Comparison of ENCODE assay signal across 25 cellular contexts in genomic region chr7:131640686-131641085, GRCh38.
"Had no signal": no experiment of that assay in that cellular context is flagged by ENCODE, and none has a peak within 500 bp of the region (broad histone marks: within the 10 kb centered on the region; RNA-seq: fewer than 3 reads in every experiment).

No MANE protein-coding gene starts in this region.

- FAIRE-seq: TTC549 had no signal

- H3K4me3 ChIP-seq: breast epithelium, Peyer's patch had no signal

- H3K9me3 Mint-ChIP-seq: activated B cell treated with CpG ODN at 0.5 μM for 24 hours; activated CD4-positive, alpha-beta memory T cell treated with anti-CD3 and anti-CD28 coated beads, Interleukin-2, amount 10 ng/mL, durations not matched to agents 7 days and 5 days; activated CD4-positive, alpha-beta T cell treated with anti-CD3 and anti-CD28 coated beads, Interleukin-2, amount 10 ng/mL, durations not matched to agents 7 days and 5 days; activated naive CD4-positive, alpha-beta T cell treated with anti-CD3 and anti-CD28 coated beads for 36 hours; activated T-helper 17 cell treated with anti-CD3 and anti-CD28 coated beads, Interleukin-2, amount 50 U/mL, for 72 hours had no signal

- H3K4me1 Mint-ChIP-seq: activated B cell treated with CpG ODN at 0.5 μM for 24 hours; activated CD4-positive, alpha-beta memory T cell treated with anti-CD3 and anti-CD28 coated beads, Interleukin-2, amount 10 ng/mL, durations not matched to agents 7 days and 5 days; activated CD4-positive, alpha-beta T cell treated with anti-CD3 and anti-CD28 coated beads, Interleukin-2, amount 10 ng/mL, durations not matched to agents 7 days and 5 days; activated T-helper 17 cell treated with anti-CD3 and anti-CD28 coated beads, Interleukin-2, amount 50 U/mL, for 72 hours had no signal

- H3K27ac Mint-ChIP-seq: activated B cell treated with CpG ODN at 0.5 μM for 24 hours; activated CD4-positive, alpha-beta memory T cell treated with anti-CD3 and anti-CD28 coated beads, Interleukin-2, amount 10 ng/mL, durations not matched to agents 7 days and 5 days; activated CD4-positive, alpha-beta T cell treated with anti-CD3 and anti-CD28 coated beads, Interleukin-2, amount 10 ng/mL, durations not matched to agents 7 days and 5 days; activated naive CD4-positive, alpha-beta T cell treated with anti-CD3 and anti-CD28 coated beads for 36 hours; activated naive CD8-positive, alpha-beta T cell; activated T-helper 17 cell treated with anti-CD3 and anti-CD28 coated beads, Interleukin-2, amount 50 U/mL, for 72 hours; T-helper 17 cell had no signal

- H3K4me3 Mint-ChIP-seq: activated B cell treated with CpG ODN at 0.5 μM for 24 hours; activated CD4-positive, alpha-beta memory T cell treated with anti-CD3 and anti-CD28 coated beads, Interleukin-2, amount 10 ng/mL, durations not matched to agents 7 days and 5 days; activated CD4-positive, alpha-beta T cell treated with anti-CD3 and anti-CD28 coated beads, Interleukin-2, amount 10 ng/mL, durations not matched to agents 7 days and 5 days; activated naive CD4-positive, alpha-beta T cell treated with anti-CD3 and anti-CD28 coated beads for 36 hours; activated naive CD8-positive, alpha-beta T cell; activated T-helper 17 cell treated with anti-CD3 and anti-CD28 coated beads, Interleukin-2, amount 50 U/mL, for 72 hours; T-helper 17 cell had no signal

- H3K27me3 Mint-ChIP-seq: activated naive CD8-positive, alpha-beta T cell had no signal

- H3K36me3 Mint-ChIP-seq: activated naive CD8-positive, alpha-beta T cell had no signal

- H3K27ac ChIP-seq: breast epithelium, KMS-11, Peyer's patch had no signal

- H3K36me3 ChIP-seq: breast epithelium, Peyer's patch had no signal

- DNase-seq: activated B cell treated with CpG ODN at 0.5 μM for 24 hours; activated CD4-positive, alpha-beta memory T cell treated with anti-CD3 and anti-CD28 coated beads, Interleukin-2, amount 10 ng/mL, durations not matched to agents 7 days and 5 days; activated CD4-positive, alpha-beta T cell treated with anti-CD3 and anti-CD28 coated beads for 1 hour; activated CD4-positive, alpha-beta T cell treated with anti-CD3 and anti-CD28 coated beads, Interleukin-2, amount 10 ng/mL, durations not matched to agents 7 days and 5 days; activated gamma-delta T cell; activated naive CD4-positive, alpha-beta T cell treated with anti-CD3 and anti-CD28 coated beads for 36 hours; activated T-cell treated with anti-CD3 and anti-CD28 coated beads for 4 hours; activated T-cell treated with anti-CD3 and anti-CD28 coated beads, Interleukin-2, amount 50 U/mL, for 48 hours; caudate nucleus; MV-4-11; NCI-H1092 treated with DMSO at 0.1 percent for 48 hours; NCI-H1436; NCI-H1694 treated with DMSO at 0.1 percent for 48 hours; NCI-H2029 treated with DMSO at 0.1 percent for 48 hours; NCI-H510A treated with DMSO at 0.1 percent for 48 hours; NCI-H69; Peyer's patch; SHP77 treated with DMSO at 0.1 percent for 48 hours; T-helper 17 cell; T1000 had no signal

- ATAC-seq: activated T-helper 17 cell treated with anti-CD3 and anti-CD28 coated beads, Interleukin-2, amount 50 U/mL, for 72 hours; T-helper 17 cell had no signal

- H3K9me3 ChIP-seq: breast epithelium, Peyer's patch had no signal

- H3K4me1 ChIP-seq: breast epithelium, Peyer's patch had no signal

- H3K27me3 ChIP-seq: breast epithelium, Peyer's patch had no signal
